In genomic region chr11:16921019-16921418, GRCh38 we compare ENCODE assay signal across 27 cellular contexts.
"Had no signal": no experiment of that assay in that cellular context is flagged by ENCODE, and none has a peak within 500 bp of the region (broad histone marks: within the 10 kb centered on the region; RNA-seq: fewer than 3 reads in every experiment).

No MANE protein-coding gene starts in this region.

- H3K4me3 Mint-ChIP-seq: activated CD8-positive, alpha-beta T cell treated with anti-CD3 and anti-CD28 coated beads for 36 hours; activated naive CD8-positive, alpha-beta T cell; central memory CD8-positive, alpha-beta T cell; effector memory CD8-positive, alpha-beta T cell; naive B cell; nephron progenitor cell; T-helper 1 cell treated with Interleukin-12 subunit alpha and Interleukin-12 subunit beta and Interleukin-4 antibody, amounts not matched to agents 30 μg/mL and 1 μg/mL, for 36 hours had no signal

- ATAC-seq: activated CD8-positive, alpha-beta T cell treated with anti-CD3 and anti-CD28 coated beads for 36 hours; effector memory CD8-positive, alpha-beta T cell; gastroesophageal sphincter; left cardiac atrium; right lobe of liver; stimulated activated naive CD8-positive, alpha-beta T cell treated with anti-CD3 and anti-CD28 coated beads, Interleukin-15, Interleukin-2, amounts not matched to agents 100 U/mL and 50 U/mL, for 24 hours had no signal

- FAIRE-seq: bronchial epithelial cell, colon, TTC549 had no signal

- DNase-seq: activated CD4-positive, alpha-beta T cell treated with anti-CD3 and anti-CD28 coated beads for 48 hours; activated CD8-positive, alpha-beta T cell treated with anti-CD3 and anti-CD28 coated beads for 36 hours; activated effector memory CD4-positive, alpha-beta T cell treated with Interleukin-2 at 50 U/mL for 16 hours; activated naive CD4-positive, alpha-beta T cell treated with Interleukin-2 at 50 U/mL for 16 hours; activated T-cell treated with anti-CD3 and anti-CD28 coated beads, Interleukin-2, amount 50 U/mL, for 48 hours; anterior cingulate cortex; dorsolateral prefrontal cortex; effector memory CD8-positive, alpha-beta T cell; erythroblast; islet precursor cell; left cardiac atrium; left ventricle myocardium superior; naive B cell; nephron progenitor cell; right lobe of liver; stimulated activated CD4-positive, alpha-beta T cell treated with anti-CD3 and anti-CD28 coated beads, Interleukin-2, amount 100 ng/mL, for 48 hours; stimulated activated naive CD8-positive, alpha-beta T cell treated with anti-CD3 and anti-CD28 coated beads, Interleukin-15, Interleukin-2, amounts not matched to agents 100 U/mL and 50 U/mL, for 24 hours; T-helper 9 cell; testis; trophoblast cell had no signal

- H3K9me3 Mint-ChIP-seq: activated CD8-positive, alpha-beta T cell treated with anti-CD3 and anti-CD28 coated beads for 36 hours; central memory CD8-positive, alpha-beta T cell; effector memory CD8-positive, alpha-beta T cell; T-helper 1 cell treated with Interleukin-12 subunit alpha and Interleukin-12 subunit beta and Interleukin-4 antibody, amounts not matched to agents 30 μg/mL and 1 μg/mL, for 36 hours had no signal

- H3K27ac Mint-ChIP-seq: activated CD8-positive, alpha-beta T cell treated with anti-CD3 and anti-CD28 coated beads for 36 hours; activated naive CD8-positive, alpha-beta T cell; effector memory CD8-positive, alpha-beta T cell; naive B cell; nephron progenitor cell; T-helper 1 cell treated with Interleukin-12 subunit alpha and Interleukin-12 subunit beta and Interleukin-4 antibody, amounts not matched to agents 30 μg/mL and 1 μg/mL, for 36 hours had no signal
